In the genomic region with DNA sequence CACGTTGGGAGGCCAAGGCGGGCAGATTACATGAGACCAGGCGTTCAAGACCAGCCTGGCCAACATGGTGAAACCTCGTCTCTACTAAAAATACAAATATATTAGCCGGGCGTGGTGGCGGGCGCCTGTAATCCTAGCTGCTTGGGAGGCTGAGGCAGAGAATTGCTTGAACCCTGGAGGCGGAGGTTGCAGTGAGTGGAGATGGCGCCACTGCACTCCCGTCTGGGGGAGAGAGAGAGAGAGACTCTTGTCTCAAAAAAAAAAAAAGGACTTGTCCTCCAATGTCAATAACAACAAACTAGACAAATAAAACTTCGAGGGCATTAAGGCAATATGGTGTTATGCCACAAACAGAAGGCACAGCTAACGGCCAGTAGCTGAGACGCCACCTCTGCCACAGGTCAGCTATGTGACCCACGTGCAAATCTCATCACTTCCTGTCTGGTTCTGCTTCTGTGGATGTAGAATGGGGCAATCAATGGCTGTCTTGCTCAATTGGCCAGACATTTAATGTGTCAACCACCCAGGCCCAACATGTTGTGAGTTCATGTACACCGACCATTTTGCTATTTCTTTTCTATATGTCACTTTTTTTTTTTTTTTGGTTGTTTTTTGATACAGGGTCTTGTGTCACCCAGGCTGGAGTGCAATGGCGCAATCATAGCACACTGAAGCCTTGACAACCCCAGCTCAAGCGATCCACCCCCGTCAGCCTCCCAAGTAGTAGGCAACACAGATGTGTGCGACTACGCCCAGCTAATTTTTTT, we compare ENCODE assay signal across 2 cellular contexts.
TF ChIP-seq lines count a peak whose summit lies in the region.

No MANE protein-coding gene starts in this region.

TF ChIP-seq in SK-N-SH, 30 proteins besides CTCF, POLR2A, EP300 and RAD21 (continued from another document):
- TF ChIP-seq, protein P1, sequence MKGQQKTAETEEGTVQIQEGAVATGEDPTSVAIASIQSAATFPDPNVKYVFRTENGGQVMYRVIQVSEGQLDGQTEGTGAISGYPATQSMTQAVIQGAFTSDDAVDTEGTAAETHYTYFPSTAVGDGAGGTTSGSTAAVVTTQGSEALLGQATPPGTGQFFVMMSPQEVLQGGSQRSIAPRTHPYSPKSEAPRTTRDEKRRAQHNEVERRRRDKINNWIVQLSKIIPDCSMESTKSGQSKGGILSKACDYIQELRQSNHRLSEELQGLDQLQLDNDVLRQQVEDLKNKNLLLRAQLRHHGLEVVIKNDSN (IDR thresholded peaks at IDR 0.05; ENCODE audit: borderline replicate concordance, low read depth), result no peak
- TF ChIP-seq TAF1 (IDR thresholded peaks at IDR 0.05; ENCODE audit: borderline replicate concordance, low read depth, low read length) (no peak), RXRA (IDR thresholded peaks at IDR 0.05; ENCODE audit: borderline replicate concordance, low read depth) (no peak), GATA2 (CRISPR knock-in tag; IDR thresholded peaks at IDR 0.05) (no peak), MXI1 (IDR thresholded peaks at IDR 0.05; ENCODE audit: low read depth, low read length) (peak; percentile 42; the same call in 1 of the 2 replicates), FOXJ3 (CRISPR knock-in tag; IDR thresholded peaks at IDR 0.05) (0 out of 2 replicates have a peak, but pooled peaks have one; percentile 1)

TF ChIP-seq in SK-N-SH treated with all-trans-retinoic acid at 6 μM for 48 hours, 23 proteins besides CTCF, POLR2A, EP300 and RAD21:
- TF ChIP-seq, protein P2, sequence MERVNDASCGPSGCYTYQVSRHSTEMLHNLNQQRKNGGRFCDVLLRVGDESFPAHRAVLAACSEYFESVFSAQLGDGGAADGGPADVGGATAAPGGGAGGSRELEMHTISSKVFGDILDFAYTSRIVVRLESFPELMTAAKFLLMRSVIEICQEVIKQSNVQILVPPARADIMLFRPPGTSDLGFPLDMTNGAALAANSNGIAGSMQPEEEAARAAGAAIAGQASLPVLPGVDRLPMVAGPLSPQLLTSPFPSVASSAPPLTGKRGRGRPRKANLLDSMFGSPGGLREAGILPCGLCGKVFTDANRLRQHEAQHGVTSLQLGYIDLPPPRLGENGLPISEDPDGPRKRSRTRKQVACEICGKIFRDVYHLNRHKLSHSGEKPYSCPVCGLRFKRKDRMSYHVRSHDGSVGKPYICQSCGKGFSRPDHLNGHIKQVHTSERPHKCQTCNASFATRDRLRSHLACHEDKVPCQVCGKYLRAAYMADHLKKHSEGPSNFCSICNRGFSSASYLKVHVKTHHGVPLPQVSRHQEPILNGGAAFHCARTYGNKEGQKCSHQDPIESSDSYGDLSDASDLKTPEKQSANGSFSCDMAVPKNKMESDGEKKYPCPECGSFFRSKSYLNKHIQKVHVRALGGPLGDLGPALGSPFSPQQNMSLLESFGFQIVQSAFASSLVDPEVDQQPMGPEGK (CRISPR knock-in tag; IDR thresholded peaks at IDR 0.05; ENCODE audit: borderline replicate concordance), result no peak
- no peak for TF ChIP-seq RARB (CRISPR knock-in tag; IDR thresholded peaks at IDR 0.05)
- TF ChIP-seq, protein P3, sequence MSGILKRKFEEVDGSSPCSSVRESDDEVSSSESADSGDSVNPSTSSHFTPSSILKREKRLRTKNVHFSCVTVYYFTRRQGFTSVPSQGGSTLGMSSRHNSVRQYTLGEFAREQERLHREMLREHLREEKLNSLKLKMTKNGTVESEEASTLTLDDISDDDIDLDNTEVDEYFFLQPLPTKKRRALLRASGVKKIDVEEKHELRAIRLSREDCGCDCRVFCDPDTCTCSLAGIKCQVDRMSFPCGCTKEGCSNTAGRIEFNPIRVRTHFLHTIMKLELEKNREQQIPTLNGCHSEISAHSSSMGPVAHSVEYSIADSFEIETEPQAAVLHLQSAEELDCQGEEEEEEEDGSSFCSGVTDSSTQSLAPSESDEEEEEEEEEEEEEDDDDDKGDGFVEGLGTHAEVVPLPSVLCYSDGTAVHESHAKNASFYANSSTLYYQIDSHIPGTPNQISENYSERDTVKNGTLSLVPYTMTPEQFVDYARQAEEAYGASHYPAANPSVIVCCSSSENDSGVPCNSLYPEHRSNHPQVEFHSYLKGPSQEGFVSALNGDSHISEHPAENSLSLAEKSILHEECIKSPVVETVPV (CRISPR knock-in tag; IDR thresholded peaks at IDR 0.05), result no peak
- TF ChIP-seq, protein P4, sequence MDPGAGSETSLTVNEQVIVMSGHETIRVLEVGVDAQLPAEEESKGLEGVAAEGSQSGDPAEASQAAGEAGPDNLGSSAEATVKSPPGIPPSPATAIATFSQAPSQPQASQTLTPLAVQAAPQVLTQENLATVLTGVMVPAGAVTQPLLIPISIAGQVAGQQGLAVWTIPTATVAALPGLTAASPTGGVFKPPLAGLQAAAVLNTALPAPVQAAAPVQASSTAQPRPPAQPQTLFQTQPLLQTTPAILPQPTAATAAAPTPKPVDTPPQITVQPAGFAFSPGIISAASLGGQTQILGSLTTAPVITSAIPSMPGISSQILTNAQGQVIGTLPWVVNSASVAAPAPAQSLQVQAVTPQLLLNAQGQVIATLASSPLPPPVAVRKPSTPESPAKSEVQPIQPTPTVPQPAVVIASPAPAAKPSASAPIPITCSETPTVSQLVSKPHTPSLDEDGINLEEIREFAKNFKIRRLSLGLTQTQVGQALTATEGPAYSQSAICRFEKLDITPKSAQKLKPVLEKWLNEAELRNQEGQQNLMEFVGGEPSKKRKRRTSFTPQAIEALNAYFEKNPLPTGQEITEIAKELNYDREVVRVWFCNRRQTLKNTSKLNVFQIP (CRISPR knock-in tag; IDR thresholded peaks at IDR 0.05; ENCODE audit: borderline replicate concordance, low read depth), result no peak
- no peak for TF ChIP-seq TOX (CRISPR knock-in tag; IDR thresholded peaks at IDR 0.05; ENCODE audit: borderline replicate concordance)
- no peak for TF ChIP-seq ZNF565 (CRISPR knock-in tag; conservative IDR thresholded peaks at IDR 0.05; ENCODE audit: low read depth)
